In genomic region chr13:30762643-30763042, GRCh38 we compare ENCODE assay signal across 19 cellular contexts. TPM values are rescaled to one million over a fixed set of nuclear protein-coding genes. Genes with fewer than 3 reads are reported as not detected.
"Had no signal": no experiment of that assay in that cellular context is flagged by ENCODE, and none has a peak within 500 bp of the region (broad histone marks: within the 10 kb centered on the region; RNA-seq: fewer than 3 reads in every experiment).

No MANE protein-coding gene starts in this region.

- H3K4me2 ChIP-seq: hepatocyte had no signal

- H3K4me1 ChIP-seq: gastroesophageal sphincter had no signal

- H2AFZ ChIP-seq: hepatocyte had no signal

- H3K36me3 ChIP-seq: gastroesophageal sphincter, ovary had no signal

- H3K27ac ChIP-seq: coronary artery, gastroesophageal sphincter, hepatocyte, ovary had no signal

- H3K79me2 ChIP-seq: hepatocyte had no signal

- H3K9me3 ChIP-seq: gastroesophageal sphincter, ovary had no signal

- H3K4me3 ChIP-seq: coronary artery, gastroesophageal sphincter, hepatocyte, lung, ovary had no signal

- DNase-seq: effector CD4-positive, alpha-beta T cell; endodermal cell; foreskin fibroblast; left colon; left ventricle myocardium superior; mesendoderm; naive B cell; nucleus accumbens; ovary; right cardiac atrium; small intestine; stimulated activated CD4-positive, alpha-beta T cell treated with anti-CD3 and anti-CD28 coated beads, Interleukin-12 subunit alpha, Interleukin-12 subunit beta, amount 100 ng/mL, for 4 hours; stimulated activated naive CD4-positive, alpha-beta T cell treated with Interleukin-2 at 50 U/mL for 16 hours had no signal

- ATAC-seq: gastroesophageal sphincter, left colon, left ventricle myocardium superior, right cardiac atrium had no signal

- H3K27me3 ChIP-seq: gastroesophageal sphincter, hepatocyte, ovary had no signal

RNA-seq across cellular contexts. Expression of gene ALOX5AP, which starts 27.3 kb away (rescaled TPM):
- total RNA-seq: endodermal cell, endothelial cell of umbilical vein, neural crest cell had no signal
